ENCODE assay signal across 8 cellular contexts in the genomic region with DNA sequence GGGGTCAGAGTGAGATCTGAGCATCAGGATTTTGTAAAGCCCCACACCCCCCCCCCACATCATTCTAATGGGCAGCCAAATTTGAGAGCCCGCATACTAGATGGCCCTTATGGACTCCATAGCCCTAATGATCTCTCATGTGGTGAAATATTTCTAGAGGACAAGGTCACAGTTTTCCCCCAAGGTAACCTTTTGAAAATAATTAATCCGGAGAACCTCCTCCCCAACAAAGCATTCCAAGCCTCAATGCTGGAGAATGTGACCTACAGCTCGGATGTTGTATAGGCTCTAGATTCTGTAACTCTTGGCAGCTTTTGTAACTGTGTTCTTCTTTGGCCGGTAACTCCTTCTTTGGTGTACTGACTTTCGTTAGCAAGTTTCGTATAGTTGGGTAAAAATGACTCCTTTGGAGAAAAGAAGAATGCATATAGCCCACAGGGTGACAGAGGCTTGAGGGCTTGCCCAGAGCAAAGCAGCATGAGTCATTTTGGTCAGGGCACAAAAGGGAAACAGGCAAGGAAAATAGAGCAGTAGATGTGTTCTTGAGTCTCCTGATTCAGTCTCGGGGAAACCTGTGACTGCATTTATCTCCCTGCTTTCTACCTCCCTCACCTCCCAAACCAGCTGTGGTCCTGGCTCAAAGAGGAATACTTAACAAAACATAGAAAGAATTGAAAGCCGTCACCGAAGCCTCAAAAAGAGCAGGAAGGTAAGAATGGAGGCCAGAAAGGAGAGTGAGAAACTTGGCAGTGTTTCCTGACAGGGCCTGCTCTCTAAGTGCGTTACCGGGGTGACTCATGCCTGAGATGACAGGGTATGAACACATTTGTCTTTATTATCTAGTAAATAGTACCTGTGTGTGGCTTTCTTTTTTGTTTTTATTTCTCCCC. TPM values are rescaled to one million over a fixed set of nuclear protein-coding genes. Genes with fewer than 3 reads are reported as not detected.
DNase-seq lines count a peak whose midpoint lies in the region; ATAC-seq and TF ChIP-seq lines count a peak whose summit lies in the region.

No MANE protein-coding gene starts in this region.

- CTCF ChIA-PET in activated naive CD4-positive, alpha-beta T cell treated with anti-CD3 and anti-CD28 coated beads for 36 hours (lab: Charles Lee) = interaction anchor here (0.6 kb wide), 1 partner anchor 173 kb away, joined by 3 read pairs; no protein-coding TSS in a partner anchor

- no peak overlapping the region for H3K27ac ChIP-seq in psoas muscle

- no peaks in the 10 kb centered on the region for H3K4me1 ChIP-seq in psoas muscle

- no peak overlapping the region for H3K4me3 ChIP-seq in psoas muscle

- TF ChIP-seq CTCF in mesothelial cell of epicardium (IDR thresholded peaks at IDR 0.05; ENCODE audit: unreplicated experiment) = no peak
- TF ChIP-seq CTCF in psoas muscle (IDR thresholded peaks at IDR 0.05) = no peak

- no peaks in the 10 kb centered on the region for H3K36me3 ChIP-seq in psoas muscle (ENCODE audit: insufficient read depth in 1 of 2, low read depth in 1 of 2)

- peaks cover 27% of the 10 kb centered on the region for H3K4me1 Mint-ChIP-seq in activated naive CD4-positive, alpha-beta T cell treated with anti-CD3 and anti-CD28 coated beads for 36 hours (ENCODE audit: low read depth)
- peaks cover 25% of the 10 kb centered on the region for H3K4me1 Mint-ChIP-seq in mesothelial cell of epicardium

- H3K36me3 Mint-ChIP-seq in activated naive CD4-positive, alpha-beta T cell treated with anti-CD3 and anti-CD28 coated beads for 36 hours (ENCODE audit: low read depth) = no peaks in the 10 kb centered on the region
- H3K36me3 Mint-ChIP-seq in mesothelial cell of epicardium = no peaks in the 10 kb centered on the region

- H3K9me3 Mint-ChIP-seq in activated naive CD4-positive, alpha-beta T cell treated with anti-CD3 and anti-CD28 coated beads for 36 hours = no peaks in the 10 kb centered on the region
- no peaks in the 10 kb centered on the region for H3K9me3 Mint-ChIP-seq in mesothelial cell of epicardium

- H3K4me3 Mint-ChIP-seq in activated naive CD4-positive, alpha-beta T cell treated with anti-CD3 and anti-CD28 coated beads for 36 hours = no peak overlapping the region
- H3K4me3 Mint-ChIP-seq in mesothelial cell of epicardium = no peak overlapping the region

- WGBS in psoas muscle, 3 donors = 71 to 83% (median 75%) methylated on average over 11 of the region's 11 CpGs

- H3K27ac Mint-ChIP-seq in activated naive CD4-positive, alpha-beta T cell treated with anti-CD3 and anti-CD28 coated beads for 36 hours = peak overlapping the region; percentile 39
- H3K27ac Mint-ChIP-seq in mesothelial cell of epicardium = peak overlapping the region; percentile 94

- ATAC-seq in psoas muscle (no peak), HG03439 (IDR thresholded peaks at IDR 0.05; ENCODE audit: unreplicated experiment) (no peak), GM19328 (IDR thresholded peaks at IDR 0.05; ENCODE audit: unreplicated experiment) (no peak)

- no peaks in the 10 kb centered on the region for H3K9me3 ChIP-seq in psoas muscle

- DNase-seq in activated naive CD4-positive, alpha-beta T cell treated with anti-CD3 and anti-CD28 coated beads for 36 hours = peak; percentile 65
- DNase-seq in activated naive CD4-positive, alpha-beta T cell (lab: John Stamatoyannopoulos, UW) = no peak
- peak; percentile 15 for DNase-seq in NCI-H2107 (lab: John Stamatoyannopoulos, UW)
- peak; percentile 11 for DNase-seq in amniotic stem cell (lab: John Stamatoyannopoulos, UW)
- no peak for DNase-seq in mesothelial cell of epicardium (ENCODE audit: low spot score in 2 of 2, unreplicated experiment in 2 of 2)
- no peak for DNase-seq in psoas muscle

- intact Hi-C loops in activated naive CD4-positive, alpha-beta T cell treated with anti-CD3 and anti-CD28 coated beads for 36 hours (cut with micrococcal nuclease) = no loop called here
- intact Hi-C loops in psoas muscle (cut with DNase I) = no loop called here

- H3K27me3 ChIP-seq in psoas muscle (ENCODE audit: insufficient read depth in 3 of 3, low read length in 2 of 3) = no peaks in the 10 kb centered on the region

- H3K27me3 Mint-ChIP-seq in activated naive CD4-positive, alpha-beta T cell treated with anti-CD3 and anti-CD28 coated beads for 36 hours (ENCODE audit: low read depth) = no peaks in the 10 kb centered on the region
- H3K27me3 Mint-ChIP-seq in mesothelial cell of epicardium (ENCODE audit: low read depth) = peaks cover 23% of the 10 kb centered on the region

RNA-seq across cellular contexts. Expression of a gene that starts 6.5 kb away (rescaled TPM):
- 1 to 10 TPM; 5.8 to 6.0 TPM for total RNA-seq in activated naive CD4-positive, alpha-beta T cell treated with anti-CD3 and anti-CD28 coated beads for 36 hours
- total RNA-seq in mesothelial cell of epicardium (15.5 to 17.5 TPM (median 15.9 TPM) in 3 replicates), psoas muscle (10 to 100 TPM in 3 of 4 donors, 1 to 10 TPM in 1; 9.0 to 17.6 (median 10.9) TPM)
- 10 to 100 TPM in 1 of 3 donors, 1 to 10 TPM in 2; 5.2 to 12.8 (median 8.5) TPM for polyA plus RNA-seq in psoas muscle

Comparison
In these comparisons a context has a peak if more than half of its experiments do, and no peak if none do; other contexts are left out.
1. DNase-seq: peak in activated naive CD4-positive, alpha-beta T cell treated with anti-CD3 and anti-CD28 coated beads for 36 hours (single experiment), NCI-H2107 (single experiment) and amniotic stem cell (single experiment); none in activated naive CD4-positive, alpha-beta T cell (0 of 4), mesothelial cell of epicardium (0 of 2) and psoas muscle (0 of 2).